12 cellular contexts compared by ENCODE assay signal in genomic region chr10:29555746-29556481, GRCh38.
DNase-seq lines count a peak whose midpoint lies in the region; ATAC-seq and TF ChIP-seq lines count a peak whose summit lies in the region.
"Had no signal": no experiment of that assay in that cellular context is flagged by ENCODE, and none has a peak within 500 bp of the region (broad histone marks: within the 10 kb centered on the region; RNA-seq: fewer than 3 reads in every experiment).

No MANE protein-coding gene starts in this region.

- DNase-seq in NCI-H1436 (lab: John Stamatoyannopoulos, UW) (peak; percentile 8), NCI-H1436 treated with DMSO at 0.1 percent for 48 hours (lab: John Stamatoyannopoulos, UW) (no peak), choroid plexus epithelial cell (ENCODE audit: low read depth) (peak; percentile 65), kidney tubule cell (ENCODE audit: low spot score) (peak; percentile 63), transverse colon (no peak), caudate nucleus (lab: John Stamatoyannopoulos, UW) (no peak), NCI-H2107 treated with DMSO at 0.1 percent for 48 hours (lab: John Stamatoyannopoulos, UW; ENCODE audit: unreplicated experiment) (no peak)
- DNase-seq: occipital lobe; stimulated activated CD8-positive, alpha-beta memory T cell treated with anti-CD3 and anti-CD28 coated beads, Interleukin-4, amount 100 ng/mL, for 48 hours had no signal

- TF ChIP-seq CTCF in choroid plexus epithelial cell (conservative IDR thresholded peaks at IDR 0.05; ENCODE audit: low read depth, low read length) (no peak), transverse colon (IDR thresholded peaks at IDR 0.05) (no peak)

- ATAC-seq in HG03135 (IDR thresholded peaks at IDR 0.05; ENCODE audit: unreplicated experiment), result no peak
- ATAC-seq: Panc1 had no signal

- H3K36me3 ChIP-seq in transverse colon, result peaks cover 0 to 30% (median 9%) of the 10 kb centered on the region in 4 donors

- H3K4me3 ChIP-seq in choroid plexus epithelial cell (ENCODE audit: low read depth, low read length), result no peak overlapping the region
- no peak overlapping the region for H3K4me3 ChIP-seq in transverse colon

- H3K9me3 ChIP-seq in transverse colon, result no peaks in the 10 kb centered on the region

- intact Hi-C loops in transverse colon (cut with DNase I; ENCODE audit: low total_unique reads), result no loop called here

- WGBS in transverse colon (ENCODE audit: low coverage in 1 of 2), 2 donors, result 65 to 82% methylated on average over 2 to 8 of the region's 8 CpGs

- TF ChIP-seq EP300 in transverse colon (IDR thresholded peaks at IDR 0.05; ENCODE audit: low read depth), result no peak

- peaks cover 0 to 34% (median 17%) of the 10 kb centered on the region in 4 donors for H3K4me1 ChIP-seq in transverse colon

- no peaks in the 10 kb centered on the region for H3K27me3 ChIP-seq in transverse colon

- no peak for TF ChIP-seq POLR2A in transverse colon (IDR thresholded peaks at IDR 0.05)

- peak overlapping the region; percentile 4 to 40 (median 14) for H3K27ac ChIP-seq in transverse colon
- H3K27ac ChIP-seq in caudate nucleus (ENCODE audit: low read depth, low read length), result no peak overlapping the region
- H3K27ac ChIP-seq: 22Rv1 had no signal

- in situ Hi-C loops in transverse colon (cut with MboI; ENCODE audit: low pct_ligation_motif_present in 1 of 4, low pct_unique_long_range_greater_than_20kb in 1 of 4, low sequenced_read_pairs in 3 of 4), result no loop called here

Comparison
In these comparisons a context has a peak if more than half of its experiments do, and no peak if none do; other contexts are left out.
1. DNase-seq: peak in NCI-H1436 (single experiment), choroid plexus epithelial cell (single experiment) and kidney tubule cell (single experiment); none in NCI-H1436 treated with DMSO at 0.1 percent for 48 hours (single experiment), transverse colon (single experiment), caudate nucleus (0 of 61) and NCI-H2107 treated with DMSO at 0.1 percent for 48 hours (single experiment).